Comparison of ENCODE assay signal across 15 cellular contexts in the genomic region with DNA sequence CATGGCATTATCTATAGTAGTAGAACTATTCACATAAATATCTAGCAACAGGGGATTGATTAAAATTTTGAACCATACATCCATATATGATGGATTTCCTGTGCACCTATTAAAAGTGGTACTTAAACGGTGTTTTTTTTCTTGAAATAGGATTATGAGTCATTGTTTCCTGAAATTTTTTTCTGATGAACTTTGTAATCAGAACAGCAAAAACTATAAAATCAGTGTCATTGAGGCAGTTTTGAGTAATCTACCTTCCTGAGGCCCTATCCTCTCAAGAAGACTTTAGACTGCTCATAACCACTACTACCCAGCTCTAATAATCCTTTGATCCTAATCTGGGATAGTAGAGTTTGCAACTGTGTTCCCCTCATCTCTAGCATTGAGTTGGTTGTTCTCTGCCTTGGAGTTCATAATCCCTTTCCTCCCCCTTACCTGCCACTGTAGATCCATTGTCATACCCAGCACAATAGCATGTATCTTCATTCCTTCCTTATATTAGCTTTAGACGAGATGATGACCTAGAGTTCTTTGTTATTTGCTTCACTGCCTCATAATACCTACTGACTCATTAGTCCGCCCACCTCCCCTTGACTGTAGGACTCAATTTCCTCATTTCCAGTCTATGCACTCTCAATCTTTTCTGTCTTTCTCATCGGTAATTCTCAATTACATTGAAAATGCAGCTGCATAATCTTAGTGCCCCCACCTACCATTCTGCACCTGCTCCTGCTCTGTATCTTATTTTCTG.
DNase-seq lines count a peak whose midpoint lies in the region; ATAC-seq, FAIRE-seq and TF ChIP-seq lines count a peak whose summit lies in the region.
"Had no signal": no experiment of that assay in that cellular context is flagged by ENCODE, and none has a peak within 500 bp of the region (broad histone marks: within the 10 kb centered on the region; RNA-seq: fewer than 3 reads in every experiment).

No MANE protein-coding gene starts in this region.

- no TSS peak for BruUV-seq in IMR-90 (replicated peaks; lab: Mats Ljungman, UMichigan)

- no peak overlapping the region for H4K91ac ChIP-seq in IMR-90 (ENCODE audit: insufficient read depth, low read depth, low read length)

- H3F3A ChIP-seq in SK-N-SH (replicated peaks; ENCODE audit: insufficient read depth): no peaks in the 10 kb centered on the region

- peaks cover 71 to 73% of the 10 kb centered on the region in 2 experiments for H3K79me1 ChIP-seq in IMR-90 (ENCODE audit: low read depth in 1 of 2, low read length in 2 of 2)

- H2AFZ ChIP-seq in SK-N-SH (ENCODE audit: low read depth) (no peak overlapping the region), IMR-90 (replicated peaks; ENCODE audit: low read length, poor library complexity) (no peak overlapping the region)

- H4K20me1 ChIP-seq in SK-N-SH (ENCODE audit: insufficient read depth) (peaks cover 42% of the 10 kb centered on the region), IMR-90 (ENCODE audit: insufficient read depth, low read length) (peaks cover 70% of the 10 kb centered on the region)

- H2BK5ac ChIP-seq in IMR-90 (ENCODE audit: low read depth, low read length, poor library complexity, severe bottlenecking): no peak overlapping the region

- H3K4me3 ChIP-seq in SK-N-SH (ENCODE audit: low read depth in 2 of 2, low read length in 1 of 2) (no peak overlapping the region), IMR-90 (ENCODE audit: insufficient read depth, low read depth, low read length) (no peak overlapping the region), bronchial epithelial cell (ENCODE audit: low read depth, low read length) (no peak overlapping the region)
- H3K4me3 ChIP-seq: coronary artery, SJCRH30 had no signal

- WGBS in SK-N-SH (ENCODE audit: low lambda C conversion rate): 67% methylated on average over 4 of the region's 4 CpGs
- WGBS in IMR-90 (ENCODE audit: extremely low coverage in 2 of 2, insufficient read length in 1 of 2), 2 experiments: 83% methylated on average over 1 of the region's 4 CpGs; no CpG with 5 or more reads in 1 of the 2 experiments

- no peak for FAIRE-seq in bronchial epithelial cell (lab: Jason Lieb, UNC)

- no peak overlapping the region for H3K18ac ChIP-seq in IMR-90 (ENCODE audit: low read depth, low read length)

- no peaks in the 10 kb centered on the region for H3K9me2 ChIP-seq in SK-N-SH

- H2AK9ac ChIP-seq in IMR-90 (replicated peaks; ENCODE audit: low read depth, low read length, poor library complexity): no peak overlapping the region

- TF ChIP-seq RAD21 in SK-N-SH (IDR thresholded peaks at IDR 0.05; ENCODE audit: low read length): no peak
- TF ChIP-seq RAD21 in IMR-90 (IDR thresholded peaks at IDR 0.05; ENCODE audit: low read length): no peak

- H2BK120ac ChIP-seq in IMR-90 (ENCODE audit: low read depth, low read length): no peak overlapping the region

- H3K4ac ChIP-seq in IMR-90 (ENCODE audit: low read depth, low read length): no peak overlapping the region

- no peak for TF ChIP-seq CTCF in SK-N-SH (IDR thresholded peaks at IDR 0.05)
- no peak for TF ChIP-seq CTCF in IMR-90 (conservative IDR thresholded peaks at IDR 0.05; ENCODE audit: low read depth, low read length)
- no peak for TF ChIP-seq CTCF in bronchial epithelial cell (IDR thresholded peaks at IDR 0.05; ENCODE audit: insufficient read depth, low read length, severe bottlenecking)

- no peak overlapping the region for H3K56ac ChIP-seq in IMR-90 (ENCODE audit: extremely low read depth, insufficient read depth, low read length)

- no peak overlapping the region for H3K23ac ChIP-seq in IMR-90 (ENCODE audit: low read depth, low read length)

- no peak overlapping the region for H4K5ac ChIP-seq in IMR-90 (ENCODE audit: low read depth, low read length)

- H3K27me3 ChIP-seq in SK-N-SH (ENCODE audit: insufficient read depth) (no peaks in the 10 kb centered on the region), IMR-90 (ENCODE audit: control insufficient read depth, insufficient read depth, low read length) (no peaks in the 10 kb centered on the region), bronchial epithelial cell (ENCODE audit: control insufficient read depth, insufficient read depth, low read length) (no peaks in the 10 kb centered on the region)
- H3K27me3 ChIP-seq: SJCRH30 had no signal

- H3K9me1 ChIP-seq in IMR-90 (ENCODE audit: insufficient read depth, low read length): peaks cover 25% of the 10 kb centered on the region

- dilution Hi-C loops in IMR-90 (cut with HindIII; ENCODE audit: low sequenced_read_pairs, unreplicated experiment): no loop called here

- H2BK20ac ChIP-seq in IMR-90 (ENCODE audit: low read depth, low read length): no peak overlapping the region

- no peaks in the 10 kb centered on the region for H3K9me3 ChIP-seq in SK-N-SH
- no peaks in the 10 kb centered on the region for H3K9me3 ChIP-seq in IMR-90 (ENCODE audit: control insufficient read depth, insufficient read depth, low read length)
- H3K9me3 ChIP-seq: SJCRH30 had no signal

- CTCF ChIA-PET in SK-N-SH (lab: Yijun Ruan, JAX): interaction anchor here (0.6 to 1.2 kb wide), 3 partner anchors 20 to 52 kb away, joined by 3 to 4 read pairs (median 3); no protein-coding TSS in a partner anchor
- CTCF ChIA-PET in IMR-90 (lab: Yijun Ruan, JAX): no interaction called here

- no peak for TF ChIP-seq EP300 in SK-N-SH (IDR thresholded peaks at IDR 0.05; ENCODE audit: borderline replicate concordance in 1 of 2, low read depth in 1 of 2, low read length in 1 of 2)

- no peak overlapping the region for H3K14ac ChIP-seq in IMR-90 (replicated peaks; ENCODE audit: low read depth, low read length)

- H3K4me2 ChIP-seq in SK-N-SH (peak overlapping the region; percentile 1; the same call in 1 of the 2 replicates), IMR-90 (ENCODE audit: low read depth, low read length) (no peak overlapping the region)

- H3K9ac ChIP-seq in SK-N-SH (no peak overlapping the region), IMR-90 (ENCODE audit: low read depth, low read length) (no peak overlapping the region)

- H2AK5ac ChIP-seq in IMR-90 (ENCODE audit: low read depth, low read length): no peak overlapping the region

- H2BK15ac ChIP-seq in IMR-90 (ENCODE audit: low read depth, low read length): no peak overlapping the region

- in situ Hi-C loops in IMR-90 (cut with MboI; ENCODE audit: low sequenced_read_pairs): no loop called here

- H3K27ac ChIP-seq in SK-N-SH (ENCODE audit: low read depth in 2 of 2, low read length in 1 of 2) (no peak overlapping the region), IMR-90 (ENCODE audit: insufficient read depth, low read length) (no peak overlapping the region)
- H3K27ac ChIP-seq: coronary artery, SJCRH30 had no signal

- no peak overlapping the region for H4K8ac ChIP-seq in IMR-90 (ENCODE audit: low read depth in 2 of 2, low read length in 2 of 2)

- H3K79me2 ChIP-seq in SK-N-SH (ENCODE audit: insufficient read depth): peaks cover 57% of the 10 kb centered on the region; the same call in 1 of the 2 replicates

- TF ChIP-seq POLR2A in IMR-90 (IDR thresholded peaks at IDR 0.05; ENCODE audit: low read depth, low read length): no peak
- no peak for TF ChIP-seq POLR2A in GM18505 (IDR thresholded peaks at IDR 0.05; ENCODE audit: borderline replicate concordance, extremely low read depth, insufficient read depth, insufficient read length)

- peaks cover 14 to 17% of the 10 kb centered on the region in 2 experiments for H3K36me3 ChIP-seq in SK-N-SH (replicated peaks in 1 of 2; ENCODE audit: control insufficient read depth in 1 of 2, insufficient read depth in 2 of 2, low read length in 1 of 2)
- H3K36me3 ChIP-seq in IMR-90 (ENCODE audit: control insufficient read depth, insufficient read depth, low read length): peaks cover 2% of the 10 kb centered on the region
- H3K36me3 ChIP-seq in bronchial epithelial cell (ENCODE audit: control insufficient read depth, insufficient read depth, low read length): no peaks in the 10 kb centered on the region
- H3K36me3 ChIP-seq: SJCRH30 had no signal

- POLR2A ChIA-PET in SK-N-SH (lab: Yijun Ruan, JAX) (no interaction called here), IMR-90 (lab: Charles Lee; ENCODE audit: unreplicated experiment) (no interaction called here)

- no peak for DNase-seq in SK-N-SH
- peak; percentile 62 for DNase-seq in IMR-90
- DNase-seq in bronchial epithelial cell (ENCODE audit: low read depth): peak; percentile 71
- peak; percentile 19 to 41 for DNase-seq in stimulated activated CD4-positive, alpha-beta T cell treated with anti-CD3 and anti-CD28 coated beads, Interleukin-2, amount 100 ng/mL, for 24 hours
- no peak for DNase-seq in NCI-H2196 treated with DMSO at 0.1 percent for 48 hours (lab: John Stamatoyannopoulos, UW; ENCODE audit: unreplicated experiment)
- DNase-seq: activated gamma-delta T cell treated with Interleukin-2 at 50 U/mL for 16 hours, midbrain, NCI-H1105 treated with DMSO at 0.1 percent for 48 hours, NCI-H69, posterior cingulate gyrus, SJCRH30 had no signal

- intact Hi-C loops in IMR-90 (cut with micrococcal nuclease): no loop called here

- ATAC-seq in SK-N-SH treated with all-trans-retinoic acid at 6 μM for 48 hours (no peak), IMR-90 (ENCODE audit: low read depth) (no peak), GM18505 (IDR thresholded peaks at IDR 0.05; ENCODE audit: unreplicated experiment) (no peak), GM21528 (IDR thresholded peaks at IDR 0.05; ENCODE audit: low FRiP score, unreplicated experiment) (no peak)

- H3K4me1 ChIP-seq in SK-N-SH (ENCODE audit: control insufficient read depth in 1 of 2, insufficient read depth in 2 of 2, low read depth in 1 of 2, low read length in 1 of 2): peaks cover 41 to 42% of the 10 kb centered on the region in 2 experiments
- H3K4me1 ChIP-seq in IMR-90 (ENCODE audit: control insufficient read depth, insufficient read depth, low read length): peaks cover 18% of the 10 kb centered on the region
- H3K4me1 ChIP-seq: SJCRH30 had no signal

TF ChIP-seq in SK-N-SH, 30 proteins besides CTCF, POLR2A, EP300 and RAD21 (continues in another document):
- TF ChIP-seq TEAD4 (IDR thresholded peaks at IDR 0.05; ENCODE audit: borderline replicate concordance, insufficient read depth): no peak
- no peak for TF ChIP-seq TAF1 (IDR thresholded peaks at IDR 0.05; ENCODE audit: borderline replicate concordance, low read depth, low read length)
- TF ChIP-seq SMC3 (IDR thresholded peaks at IDR 0.05; ENCODE audit: low read depth, low read length): no peak

TF ChIP-seq in SK-N-SH treated with all-trans-retinoic acid at 6 μM for 48 hours, 23 proteins besides CTCF, POLR2A, EP300 and RAD21 (continues in another document):
- TF ChIP-seq TOX (CRISPR knock-in tag; IDR thresholded peaks at IDR 0.05; ENCODE audit: borderline replicate concordance): no peak

TF ChIP-seq in IMR-90, 13 proteins besides CTCF, POLR2A, EP300 and RAD21:
- TF ChIP-seq CEBPB (IDR thresholded peaks at IDR 0.05; ENCODE audit: low read depth, low read length) (no peak; the same call in 1 of the 2 replicates), FOS (IDR thresholded peaks at IDR 0.05; ENCODE audit: low read depth, low read length) (0 out of 2 replicates have a peak, but pooled peaks have one; percentile 3)

Comparison
In these comparisons a context has a peak if more than half of its experiments do, and no peak if none do; other contexts are left out.
1. DNase-seq: peak in IMR-90 (single experiment), bronchial epithelial cell (single experiment) and stimulated activated CD4-positive, alpha-beta T cell treated with anti-CD3 and anti-CD28 coated beads, Interleukin-2, amount 100 ng/mL, for 24 hours (2 of 2); none in SK-N-SH (single experiment) and NCI-H2196 treated with DMSO at 0.1 percent for 48 hours (single experiment).